Comparison of ENCODE assay signal across 8 cellular contexts in the genomic region with DNA sequence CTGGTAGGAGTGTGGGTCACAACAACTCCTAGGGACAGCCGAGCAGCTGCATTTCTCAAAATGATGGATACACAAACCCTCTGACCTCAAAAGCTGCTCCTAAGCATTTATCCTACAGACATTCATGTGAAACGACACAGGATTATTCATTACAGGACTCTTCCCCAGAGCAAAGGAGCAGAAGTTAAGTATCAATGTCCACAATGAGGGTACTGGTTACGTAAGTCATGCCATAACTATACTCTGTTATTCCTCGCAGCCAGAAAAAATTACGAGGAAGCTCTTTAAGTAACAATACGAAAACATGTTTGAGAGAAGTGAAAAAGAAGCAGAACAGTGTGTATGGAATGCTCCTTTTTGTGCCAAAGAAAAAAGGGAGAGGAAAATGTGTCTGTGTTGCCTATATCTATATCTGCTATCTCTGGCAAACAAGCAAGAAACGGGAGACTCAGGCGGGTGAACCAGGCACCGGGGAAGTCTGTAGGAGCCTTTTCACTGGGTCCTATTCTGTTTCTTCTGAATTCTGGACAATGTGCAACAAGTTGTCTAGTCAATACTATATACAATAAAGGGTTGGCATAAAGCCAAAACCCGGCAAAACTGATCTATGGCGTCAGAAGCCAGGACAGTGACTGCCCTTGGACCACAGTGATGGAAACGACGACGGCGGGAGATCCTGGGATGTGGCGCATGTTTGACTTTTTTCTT. TPM values are rescaled to one million over a fixed set of nuclear protein-coding genes. Genes with fewer than 3 reads are reported as not detected.
DNase-seq lines count a peak whose midpoint lies in the region; ATAC-seq and TF ChIP-seq lines count a peak whose summit lies in the region.

No MANE protein-coding gene starts in this region.

- peaks cover 3 to 59% (median 56%) of the 10 kb centered on the region in 11 experiments; a peak in 20 of 22 replicates for H4K20me1 ChIP-seq in BLaER1 treated with 17β-estradiol and CSF1 and Interleukin-3, amounts not matched to agents 10 nM and 100 nM
- H4K20me1 ChIP-seq in Loucy (ENCODE audit: insufficient read depth, low read length, poor library complexity, severe bottlenecking) = peaks cover 13% of the 10 kb centered on the region

- H3K9me3 Mint-ChIP-seq in central memory CD8-positive, alpha-beta T cell = no peaks in the 10 kb centered on the region
- H3K9me3 Mint-ChIP-seq in naive B cell = no peaks in the 10 kb centered on the region

- H2AFZ ChIP-seq in Loucy (ENCODE audit: low read length) = no peak overlapping the region

- H3K4me2 ChIP-seq in BLaER1 treated with 17β-estradiol and CSF1 and Interleukin-3, amounts not matched to agents 10 nM and 100 nM = peak overlapping the region; percentile 84 to 99 (median 90)
- H3K4me2 ChIP-seq in Loucy (ENCODE audit: low read depth, low read length, poor library complexity, severe bottlenecking) = peak overlapping the region; percentile 86

- no peaks in the 10 kb centered on the region for H3K9me2 ChIP-seq in Loucy (replicated peaks; ENCODE audit: low read depth, low read length)

- no peak for DNase-seq in central memory CD8-positive, alpha-beta T cell (ENCODE audit: low spot score in 2 of 2)
- DNase-seq in naive B cell = no peak
- no peak for DNase-seq in stimulated activated naive CD4-positive, alpha-beta T cell treated with Interleukin-2 at 50 U/mL for 16 hours (lab: John Stamatoyannopoulos, UW)
- no peak for DNase-seq in activated CD4-positive, CD25-positive, alpha-beta regulatory T cell (lab: John Stamatoyannopoulos, UW)

- peaks cover 0 to 22% (median 14%) of the 10 kb centered on the region in 11 experiments; a peak in 16 of 22 replicates for H3K36me3 ChIP-seq in BLaER1 treated with 17β-estradiol and CSF1 and Interleukin-3, amounts not matched to agents 10 nM and 100 nM
- H3K36me3 ChIP-seq in Loucy (ENCODE audit: insufficient read depth, low read length) = no peaks in the 10 kb centered on the region

- peak overlapping the region; percentile 87 for H3K4me3 Mint-ChIP-seq in central memory CD8-positive, alpha-beta T cell
- H3K4me3 Mint-ChIP-seq in naive B cell = peak overlapping the region; percentile 56 to 97 (median 92)

- H3K27me3 Mint-ChIP-seq in central memory CD8-positive, alpha-beta T cell = peaks cover under 1% of the 10 kb centered on the region
- H3K27me3 Mint-ChIP-seq in naive B cell = peaks cover 0 to 8% (median 0%) of the 10 kb centered on the region in 3 donors

- TF ChIP-seq CTCF in Loucy (conservative IDR thresholded peaks at IDR 0.05; ENCODE audit: low read length) = no peak

- peaks cover 27 to 58% (median 45%) of the 10 kb centered on the region in 10 experiments for H3K4me1 ChIP-seq in BLaER1 treated with 17β-estradiol and CSF1 and Interleukin-3, amounts not matched to agents 10 nM and 100 nM
- peaks cover 33% of the 10 kb centered on the region for H3K4me1 ChIP-seq in Loucy (ENCODE audit: insufficient read depth, low read length, poor library complexity, severe bottlenecking)

- H3K36me3 Mint-ChIP-seq in central memory CD8-positive, alpha-beta T cell (ENCODE audit: insufficient read depth) = peaks cover 6% of the 10 kb centered on the region
- H3K36me3 Mint-ChIP-seq in naive B cell = peaks cover 0 to 4% of the 10 kb centered on the region in 2 donors

- peak overlapping the region in 9 of 10 experiments; percentile 75 to 92 (median 86); a peak in 16 of 20 replicates for H3K4me3 ChIP-seq in BLaER1 treated with 17β-estradiol and CSF1 and Interleukin-3, amounts not matched to agents 10 nM and 100 nM
- peak overlapping the region; percentile 98 for H3K4me3 ChIP-seq in Loucy (ENCODE audit: low read length, poor library complexity, severe bottlenecking)

- ATAC-seq in central memory CD8-positive, alpha-beta T cell (replicated peaks; ENCODE audit: extremely low read depth, poor library complexity, severe bottlenecking) = no peak
- ATAC-seq in naive B cell (ENCODE audit: low read depth in 2 of 2) (no peak), GM19328 (IDR thresholded peaks at IDR 0.05; ENCODE audit: unreplicated experiment) (no peak), GM19397 (IDR thresholded peaks at IDR 0.05; ENCODE audit: unreplicated experiment) (no peak)

- H3K27me3 ChIP-seq in BLaER1 treated with 17β-estradiol and CSF1 and Interleukin-3, amounts not matched to agents 10 nM and 100 nM = no peaks in the 10 kb centered on the region
- peaks cover 3% of the 10 kb centered on the region for H3K27me3 ChIP-seq in Loucy (ENCODE audit: insufficient read depth, low read length, poor library complexity, severe bottlenecking)

- no peak overlapping the region for H3K27ac Mint-ChIP-seq in central memory CD8-positive, alpha-beta T cell (ENCODE audit: low read depth)
- peak overlapping the region in 4 of 6 donors; percentile 20 to 93 (median 70) for H3K27ac Mint-ChIP-seq in naive B cell

- H3F3A ChIP-seq in Loucy (ENCODE audit: low read depth) = 0 out of 2 replicates have a peak, but pooled peaks cover 3% of the 10 kb centered on the region

- H3K9ac ChIP-seq in BLaER1 treated with 17β-estradiol and CSF1 and Interleukin-3, amounts not matched to agents 10 nM and 100 nM = peak overlapping the region; percentile 10 to 98 (median 96); a peak in 19 of 22 replicates
- H3K9ac ChIP-seq in Loucy (ENCODE audit: low read depth, low read length, poor library complexity, severe bottlenecking) = peak overlapping the region; percentile 100

- H3K9me3 ChIP-seq in BLaER1 treated with 17β-estradiol and CSF1 and Interleukin-3, amounts not matched to agents 10 nM and 100 nM (replicated peaks in 1 of 11) = no peaks in the 10 kb centered on the region
- H3K9me3 ChIP-seq in Loucy (ENCODE audit: insufficient read depth, low read depth, low read length) = no peaks in the 10 kb centered on the region

- peaks cover 25% of the 10 kb centered on the region for H3K4me1 Mint-ChIP-seq in central memory CD8-positive, alpha-beta T cell
- H3K4me1 Mint-ChIP-seq in naive B cell = peaks cover 25 to 28% (median 27%) of the 10 kb centered on the region in 3 donors

- H3K79me2 ChIP-seq in Loucy (ENCODE audit: insufficient read depth, low read length) = peaks cover 19% of the 10 kb centered on the region

- peak overlapping the region in 2 of 11 experiments; percentile 14 to 97; a peak in 1 of 22 replicates for H3K27ac ChIP-seq in BLaER1 treated with 17β-estradiol and CSF1 and Interleukin-3, amounts not matched to agents 10 nM and 100 nM

RNA-seq across cellular contexts. Expression of gene ISOC2, which starts 1.3 kb away (rescaled TPM):
- 10 to 100 TPM; 21.8 to 57.9 (median 28.0) TPM for polyA plus RNA-seq in naive B cell (ENCODE audit: low read depth in 6 of 6)

RNA-seq across cellular contexts. Expression of gene C19orf85, which starts 4.4 kb away (rescaled TPM):
- not detected for polyA plus RNA-seq in naive B cell (ENCODE audit: low read depth in 6 of 6)

RNA-seq across cellular contexts. Expression of gene ZNF628, which starts 16.3 kb away (rescaled TPM):
- 1 to 10 TPM in 2 of 6 donors, under 1 TPM in 3, not detected in 1; 0.16 to 2.2 (median 0.94) TPM for polyA plus RNA-seq in naive B cell (ENCODE audit: low read depth in 6 of 6)

RNA-seq across cellular contexts. Expression of gene SHISA7, which starts 17.0 kb away (rescaled TPM):
- polyA plus RNA-seq in naive B cell (ENCODE audit: low read depth in 6 of 6) = not detected

RNA-seq across cellular contexts. Expression of gene NAT14, which starts 24.9 kb away (rescaled TPM):
- 1 to 10 TPM; 3.4 to 7.5 (median 4.8) TPM for polyA plus RNA-seq in naive B cell (ENCODE audit: low read depth in 6 of 6)
